ENCODE assay signal across 1 cellular context in genomic region chr20:51661609-51662178, GRCh38.
TF ChIP-seq lines count a peak whose summit lies in the region.

No MANE protein-coding gene starts in this region.

TF ChIP-seq in HepG2, 621 proteins besides CTCF, POLR2A, EP300 and RAD21 (continued from another document and continues in another):
- TF ChIP-seq MTF1 (CRISPR knock-in tag; IDR thresholded peaks at IDR 0.05): no peak
- peak; percentile 78; the same call in 1 of the 2 replicates for TF ChIP-seq FOXP1 (IDR thresholded peaks at IDR 0.05)
- TF ChIP-seq FOXP1 (CRISPR knock-in tag; IDR thresholded peaks at IDR 0.05): peak; percentile 85
- no peak for TF ChIP-seq ZNF709 (CRISPR knock-in tag; IDR thresholded peaks at IDR 0.05)
- TF ChIP-seq TOPORS (CRISPR knock-in tag; IDR thresholded peaks at IDR 0.05): no peak
- no peak for TF ChIP-seq LCORL (IDR thresholded peaks at IDR 0.05)
- 0 out of 2 replicates have a peak, but pooled peaks have one; percentile 52 for TF ChIP-seq LCORL (CRISPR knock-in tag; IDR thresholded peaks at IDR 0.05)
- TF ChIP-seq ZNF780A (CRISPR knock-in tag; IDR thresholded peaks at IDR 0.05): no peak
- TF ChIP-seq TMF1 (CRISPR knock-in tag; IDR thresholded peaks at IDR 0.05; ENCODE audit: low read depth): no peak
- TF ChIP-seq ZNF747 (CRISPR knock-in tag; IDR thresholded peaks at IDR 0.05; ENCODE audit: borderline replicate concordance): no peak
- TF ChIP-seq KDM6A (CRISPR knock-in tag; IDR thresholded peaks at IDR 0.05; ENCODE audit: low read depth): 0 out of 2 replicates have a peak, but pooled peaks have one; percentile 20
- no peak for TF ChIP-seq ZNF234 (CRISPR knock-in tag; conservative IDR thresholded peaks at IDR 0.05)
- TF ChIP-seq PRDM15 (CRISPR knock-in tag; IDR thresholded peaks at IDR 0.05): 0 out of 2 replicates have a peak, but pooled peaks have one; percentile 1
- TF ChIP-seq CEBPZ (IDR thresholded peaks at IDR 0.05; ENCODE audit: low read length): no peak
- TF ChIP-seq MYPOP (CRISPR knock-in tag; IDR thresholded peaks at IDR 0.05): no peak
- peak; percentile 46; the same call in 1 of the 2 replicates for TF ChIP-seq MIER3 (CRISPR knock-in tag; IDR thresholded peaks at IDR 0.05; ENCODE audit: borderline replicate concordance)
- TF ChIP-seq ZNF775 (CRISPR knock-in tag; IDR thresholded peaks at IDR 0.05; ENCODE audit: borderline replicate concordance): no peak
- peak; percentile 48; the same call in 1 of the 2 replicates for TF ChIP-seq ZNF12 (CRISPR knock-in tag; IDR thresholded peaks at IDR 0.05)
- 0 out of 2 replicates have a peak, but pooled peaks have one; percentile 28 for TF ChIP-seq SMARCE1 (IDR thresholded peaks at IDR 0.05; ENCODE audit: borderline replicate concordance)
- no peak for TF ChIP-seq ZFP41 (CRISPR knock-in tag; IDR thresholded peaks at IDR 0.05; ENCODE audit: borderline replicate concordance)
- no peak for TF ChIP-seq ZNF33A (CRISPR knock-in tag; IDR thresholded peaks at IDR 0.05; ENCODE audit: borderline replicate concordance)
- TF ChIP-seq TERF1 (CRISPR knock-in tag; IDR thresholded peaks at IDR 0.05): no peak
- no peak for TF ChIP-seq NRL (CRISPR knock-in tag; IDR thresholded peaks at IDR 0.05; ENCODE audit: borderline replicate concordance)
- no peak for TF ChIP-seq DBP (CRISPR knock-in tag; IDR thresholded peaks at IDR 0.05; ENCODE audit: not compliant biosample characterization)
- TF ChIP-seq ZNF276 (CRISPR knock-in tag; IDR thresholded peaks at IDR 0.05; ENCODE audit: low read depth): no peak
- TF ChIP-seq ZNF501 (CRISPR knock-in tag; IDR thresholded peaks at IDR 0.05): 0 out of 2 replicates have a peak, but pooled peaks have one; percentile 14
- TF ChIP-seq ETV6 (CRISPR knock-in tag; conservative IDR thresholded peaks at IDR 0.05): no peak
- no peak for TF ChIP-seq ARNT2 (CRISPR knock-in tag; IDR thresholded peaks at IDR 0.05; ENCODE audit: low read depth)
- no peak for TF ChIP-seq ZNF687 (CRISPR knock-in tag; IDR thresholded peaks at IDR 0.05)
- TF ChIP-seq ZSCAN21 (CRISPR knock-in tag; IDR thresholded peaks at IDR 0.05; ENCODE audit: borderline replicate concordance): 0 out of 2 replicates have a peak, but pooled peaks have one; percentile 32
- no peak for TF ChIP-seq ZNF430 (CRISPR knock-in tag; IDR thresholded peaks at IDR 0.05)
- peak; percentile 85 for TF ChIP-seq TFE3 (CRISPR knock-in tag; IDR thresholded peaks at IDR 0.05)
- TF ChIP-seq GLI4 (CRISPR knock-in tag; IDR thresholded peaks at IDR 0.05; ENCODE audit: borderline replicate concordance): no peak
- peak; percentile 58; the same call in 1 of the 2 replicates for TF ChIP-seq NFE2L2 (IDR thresholded peaks at IDR 0.05; ENCODE audit: low read length)
- no peak for TF ChIP-seq ZNF549 (CRISPR knock-in tag; IDR thresholded peaks at IDR 0.05)
- TF ChIP-seq TGIF2 (CRISPR knock-in tag; IDR thresholded peaks at IDR 0.05): no peak
- TF ChIP-seq FOSL2 (CRISPR knock-in tag; IDR thresholded peaks at IDR 0.05): peak; percentile 100
- TF ChIP-seq ELF3 (CRISPR knock-in tag; IDR thresholded peaks at IDR 0.05): peak; percentile 73
- peak; percentile 88 for TF ChIP-seq ARID5B (CRISPR knock-in tag; IDR thresholded peaks at IDR 0.05)
